ENCODE assay signal across 8 cellular contexts in genomic region chr3:62875103-62876002, GRCh38. TPM values are rescaled to one million over a fixed set of nuclear protein-coding genes. Genes with fewer than 3 reads are reported as not detected.
DNase-seq lines count a peak whose midpoint lies in the region; ATAC-seq and TF ChIP-seq lines count a peak whose summit lies in the region.

Gene CADPS (minus strand): TSS chr3:62875416. CDS start chr3:62875029, 387 bp downstream.

- POLR2A ChIA-PET in OCI-LY7 (lab: Charles Lee), result interaction anchor here (1.8 to 7.5 kb wide), 9 partner anchors 17 to 208 kb away, joined by 5 to 77 read pairs (median 30); no protein-coding TSS in a partner anchor
- POLR2A ChIA-PET in activated CD4-positive, alpha-beta T cell treated with anti-CD3 and anti-CD28 coated beads for 36 hours (lab: Charles Lee), result no interaction called here

- ATAC-seq in Right ventricle myocardium inferior, result no peak
- ATAC-seq in activated CD4-positive, alpha-beta T cell treated with anti-CD3 and anti-CD28 coated beads for 36 hours, result no peak

- intact Hi-C loops in OCI-LY7 (cut with micrococcal nuclease; ENCODE audit: unreplicated experiment), result loop anchor here (2.0 to 5.0 kb wide), 2 partner anchors 73 to 77 kb away; no protein-coding TSS in a partner anchor
- intact Hi-C loops in Right ventricle myocardium inferior (cut with DNase I), result no loop called here
- intact Hi-C loops in activated CD4-positive, alpha-beta T cell treated with anti-CD3 and anti-CD28 coated beads for 36 hours (cut with DNase I, micrococcal nuclease), result loop anchor here (5.0 to 10.0 kb wide), 2 partner anchors 98 to 501 kb away; partner anchors contain the start of gene FEZF2 (in 1 of the 2)

- TF ChIP-seq CTCF in GM06990 (IDR thresholded peaks at IDR 0.05; ENCODE audit: insufficient read depth, low read length, poor library complexity, severe bottlenecking) (no peak), OCI-LY7 (conservative IDR thresholded peaks at IDR 0.05; ENCODE audit: low read length) (no peak), progenitor cell of endocrine pancreas (IDR thresholded peaks at IDR 0.05; ENCODE audit: unreplicated experiment) (no peak)

- peaks cover 36% of the 10 kb centered on the region for H3K4me1 ChIP-seq in OCI-LY7 (ENCODE audit: insufficient read depth, low read length, poor library complexity, severe bottlenecking)

- 0 out of 2 replicates have a peak, but pooled peaks cover 5% of the 10 kb centered on the region for H4K20me1 ChIP-seq in OCI-LY7 (ENCODE audit: insufficient read depth, low read length)

- DNase-seq in GM06990 (ENCODE audit: extremely low read depth, insufficient read length), result peak; percentile 3
- DNase-seq in OCI-LY7 (ENCODE audit: low spot score), result peak; percentile 83
- no peak for DNase-seq in Right ventricle myocardium inferior (ENCODE audit: missing footprints)
- peak; percentile 31 for DNase-seq in progenitor cell of endocrine pancreas (ENCODE audit: low spot score, unreplicated experiment)
- DNase-seq in activated CD4-positive, alpha-beta T cell treated with anti-CD3 and anti-CD28 coated beads for 36 hours, result no peak
- DNase-seq in activated CD8-positive, alpha-beta memory T cell treated with anti-CD3 and anti-CD28 coated beads, Interleukin-2, amount 50 U/mL, for 48 hours, result no peak
- no peak for DNase-seq in activated naive CD4-positive, alpha-beta T cell treated with anti-CD3 and anti-CD28 coated beads, Interleukin-2, amount 10 ng/mL, durations not matched to agents 7 days and 5 days
- no peak for DNase-seq in stimulated activated CD4-positive, alpha-beta T cell treated with anti-CD3 and anti-CD28 coated beads, Interleukin-4, amount 100 ng/mL, for 1 hour

- no peaks in the 10 kb centered on the region for H3K9me3 Mint-ChIP-seq in progenitor cell of endocrine pancreas (ENCODE audit: low read depth)
- no peaks in the 10 kb centered on the region for H3K9me3 Mint-ChIP-seq in activated CD4-positive, alpha-beta T cell treated with anti-CD3 and anti-CD28 coated beads for 36 hours (ENCODE audit: low read depth)
- H3K9me3 Mint-ChIP-seq in activated naive CD4-positive, alpha-beta T cell treated with anti-CD3 and anti-CD28 coated beads, Interleukin-2, amount 10 ng/mL, durations not matched to agents 7 days and 5 days, result no peaks in the 10 kb centered on the region

- no peaks in the 10 kb centered on the region for H3K27me3 Mint-ChIP-seq in progenitor cell of endocrine pancreas
- peaks cover 43% of the 10 kb centered on the region for H3K27me3 Mint-ChIP-seq in activated CD4-positive, alpha-beta T cell treated with anti-CD3 and anti-CD28 coated beads for 36 hours
- H3K27me3 Mint-ChIP-seq in activated naive CD4-positive, alpha-beta T cell treated with anti-CD3 and anti-CD28 coated beads, Interleukin-2, amount 10 ng/mL, durations not matched to agents 7 days and 5 days, result peaks cover 39% of the 10 kb centered on the region

- no TSS peak for BruUV-seq in OCI-LY7 (replicated peaks; lab: Mats Ljungman, UMichigan)

- peak within 1 kb of the TSS; percentile 84 for H3K27ac ChIP-seq in OCI-LY7 (ENCODE audit: low read depth, low read length, poor library complexity, severe bottlenecking)

- H2AFZ ChIP-seq in OCI-LY7 (ENCODE audit: low read length), result peak within 1 kb of the TSS; percentile 22; the same call in 1 of the 2 replicates

- H3K9me3 ChIP-seq in OCI-LY7 (ENCODE audit: low read length), result no peaks in the 10 kb centered on the region

- H3K36me3 ChIP-seq in GM06990 (ENCODE audit: control insufficient read depth, insufficient read depth, low read length), result no peaks in the 10 kb centered on the region
- H3K36me3 ChIP-seq in OCI-LY7 (ENCODE audit: insufficient read depth, low read length), result no peaks in the 10 kb centered on the region

- H3K4me3 ChIP-seq in GM06990 (replicated peaks; ENCODE audit: low read depth, low read length) (no peak within 1 kb of the TSS), OCI-LY7 (ENCODE audit: low read depth, low read length, poor library complexity, severe bottlenecking) (peak within 1 kb of the TSS; percentile 91)

- no peaks in the 10 kb centered on the region for H3K36me3 Mint-ChIP-seq in progenitor cell of endocrine pancreas (ENCODE audit: insufficient read depth)
- H3K36me3 Mint-ChIP-seq in activated CD4-positive, alpha-beta T cell treated with anti-CD3 and anti-CD28 coated beads for 36 hours (ENCODE audit: low read depth), result no peaks in the 10 kb centered on the region
- H3K36me3 Mint-ChIP-seq in activated naive CD4-positive, alpha-beta T cell treated with anti-CD3 and anti-CD28 coated beads, Interleukin-2, amount 10 ng/mL, durations not matched to agents 7 days and 5 days, result no peaks in the 10 kb centered on the region

- peak within 1 kb of the TSS; percentile 91 for H3K27ac Mint-ChIP-seq in progenitor cell of endocrine pancreas
- no peak within 1 kb of the TSS for H3K27ac Mint-ChIP-seq in activated CD4-positive, alpha-beta T cell treated with anti-CD3 and anti-CD28 coated beads for 36 hours
- H3K27ac Mint-ChIP-seq in activated naive CD4-positive, alpha-beta T cell treated with anti-CD3 and anti-CD28 coated beads, Interleukin-2, amount 10 ng/mL, durations not matched to agents 7 days and 5 days, result no peak within 1 kb of the TSS

- H3K27me3 ChIP-seq in GM06990 (replicated peaks; ENCODE audit: control insufficient read depth, insufficient read depth, low read length), result no peaks in the 10 kb centered on the region; the same call in 1 of the 2 replicates

- H3K79me2 ChIP-seq in OCI-LY7 (ENCODE audit: insufficient read depth, low read depth, low read length), result peaks cover 26% of the 10 kb centered on the region; the same call in 1 of the 2 replicates

- CTCF ChIA-PET in OCI-LY7 (lab: Charles Lee; ENCODE audit: unreplicated experiment), result interaction anchor here (3.5 kb wide), 1 partner anchor 208 kb away, joined by 25 read pairs; no protein-coding TSS in a partner anchor
- CTCF ChIA-PET in activated CD4-positive, alpha-beta T cell treated with anti-CD3 and anti-CD28 coated beads for 36 hours (lab: Charles Lee), result no interaction called here
- CTCF ChIA-PET in activated naive CD4-positive, alpha-beta T cell treated with anti-CD3 and anti-CD28 coated beads, Interleukin-2, amount 10 ng/mL, durations not matched to agents 7 days and 5 days (lab: Charles Lee), result no interaction called here

- peaks cover 25% of the 10 kb centered on the region for H3K4me1 Mint-ChIP-seq in progenitor cell of endocrine pancreas (ENCODE audit: low read depth)
- H3K4me1 Mint-ChIP-seq in activated CD4-positive, alpha-beta T cell treated with anti-CD3 and anti-CD28 coated beads for 36 hours, result no peaks in the 10 kb centered on the region
- no peaks in the 10 kb centered on the region for H3K4me1 Mint-ChIP-seq in activated naive CD4-positive, alpha-beta T cell treated with anti-CD3 and anti-CD28 coated beads, Interleukin-2, amount 10 ng/mL, durations not matched to agents 7 days and 5 days

- H3K4me3 Mint-ChIP-seq in progenitor cell of endocrine pancreas (ENCODE audit: low read depth), result peak within 1 kb of the TSS; percentile 92
- H3K4me3 Mint-ChIP-seq in activated CD4-positive, alpha-beta T cell treated with anti-CD3 and anti-CD28 coated beads for 36 hours, result no peak within 1 kb of the TSS
- no peak within 1 kb of the TSS for H3K4me3 Mint-ChIP-seq in activated naive CD4-positive, alpha-beta T cell treated with anti-CD3 and anti-CD28 coated beads, Interleukin-2, amount 10 ng/mL, durations not matched to agents 7 days and 5 days

- H3K9me2 ChIP-seq in OCI-LY7 (ENCODE audit: insufficient read depth, low read length), result no peaks in the 10 kb centered on the region

- peak within 1 kb of the TSS; percentile 92 for H3K4me2 ChIP-seq in OCI-LY7 (ENCODE audit: low read length)

RNA-seq across cellular contexts. Expression of gene CADPS, which starts in this region (rescaled TPM):
- 61.3 and 76.9 TPM in 2 replicates for total RNA-seq in OCI-LY7 (2014; rRNA removed; shearing (Covaris generic))
- 68.6 and 79.5 TPM in 2 replicates for total RNA-seq in OCI-LY7 (2022)
- total RNA-seq in Right ventricle myocardium inferior, result 10.4 TPM
- total RNA-seq in progenitor cell of endocrine pancreas, result 145 and 149 TPM in 2 replicates
- total RNA-seq in activated CD4-positive, alpha-beta T cell treated with anti-CD3 and anti-CD28 coated beads for 36 hours, result not detected

Comparison
In these comparisons a context has a peak if more than half of its experiments do, and no peak if none do; other contexts are left out.
1. RNA of gene CADPS (total RNA-seq): 145 to 149 TPM in progenitor cell of endocrine pancreas, 61.3 to 79.5 TPM in OCI-LY7 and 10.4 TPM in Right ventricle myocardium inferior (single experiment); not detected in activated CD4-positive, alpha-beta T cell treated with anti-CD3 and anti-CD28 coated beads for 36 hours; every median in the first group is over 10 times any median in the second.
2. DNase-seq: peak in GM06990 (single experiment), OCI-LY7 (single experiment) and progenitor cell of endocrine pancreas (single experiment); none in Right ventricle myocardium inferior (single experiment), activated CD4-positive, alpha-beta T cell treated with anti-CD3 and anti-CD28 coated beads for 36 hours (single experiment), activated CD8-positive, alpha-beta memory T cell treated with anti-CD3 and anti-CD28 coated beads, Interleukin-2, amount 50 U/mL, for 48 hours (single experiment), activated naive CD4-positive, alpha-beta T cell treated with anti-CD3 and anti-CD28 coated beads, Interleukin-2, amount 10 ng/mL, durations not matched to agents 7 days and 5 days (single experiment) and stimulated activated CD4-positive, alpha-beta T cell treated with anti-CD3 and anti-CD28 coated beads, Interleukin-4, amount 100 ng/mL, for 1 hour (single experiment).